Comparison of ENCODE assay signal across 19 cellular contexts in genomic region chr15:52636459-52636858, GRCh38. TPM values are rescaled to one million over a fixed set of nuclear protein-coding genes. Genes with fewer than 3 reads are reported as not detected.
DNase-seq lines count a peak whose midpoint lies in the region; ATAC-seq and TF ChIP-seq lines count a peak whose summit lies in the region.
"Had no signal": no experiment of that assay in that cellular context is flagged by ENCODE, and none has a peak within 500 bp of the region (broad histone marks: within the 10 kb centered on the region; RNA-seq: fewer than 3 reads in every experiment).

No MANE protein-coding gene starts in this region.

- H3K36me3 ChIP-seq in IMR-90 (ENCODE audit: control insufficient read depth, insufficient read depth, low read length) (peaks cover 5% of the 10 kb centered on the region; the same call in 1 of the 2 replicates), mesenchymal stem cell (ENCODE audit: control insufficient read depth in 1 of 2, insufficient read depth in 2 of 2, low read depth in 1 of 2, low read length in 2 of 2) (peaks cover 0 to 83% of the 10 kb centered on the region in 2 experiments)

- H2AFZ ChIP-seq in IMR-90 (replicated peaks; ENCODE audit: low read length, poor library complexity), result no peak overlapping the region
- H2AFZ ChIP-seq in mesenchymal stem cell (ENCODE audit: low read depth, low read length), result no peak overlapping the region
- H2AFZ ChIP-seq: GM23338 had no signal

- dilution Hi-C loops in IMR-90 (cut with HindIII; ENCODE audit: low sequenced_read_pairs, unreplicated experiment), result no loop called here

- TF ChIP-seq RAD21 in IMR-90 (IDR thresholded peaks at IDR 0.05; ENCODE audit: low read length), result no peak

- H3K27me3 ChIP-seq in IMR-90 (ENCODE audit: control insufficient read depth, insufficient read depth, low read length), result no peaks in the 10 kb centered on the region
- H3K27me3 ChIP-seq in mesenchymal stem cell (ENCODE audit: control insufficient read depth in 1 of 2, insufficient read depth in 1 of 2, low read length in 2 of 2), result no peaks in the 10 kb centered on the region

- no peaks in the 10 kb centered on the region for H3K27me3 Mint-ChIP-seq in activated CD4-positive, alpha-beta T cell treated with anti-CD3 and anti-CD28 coated beads for 36 hours
- H3K27me3 Mint-ChIP-seq in activated CD4-positive, alpha-beta T cell treated with anti-CD3 and anti-CD28 coated beads, Interleukin-2, amount 10 ng/mL, durations not matched to agents 24 days and 14 days, result no peaks in the 10 kb centered on the region
- no peaks in the 10 kb centered on the region for H3K27me3 Mint-ChIP-seq in activated CD8-positive, alpha-beta memory T cell treated with anti-CD3 and anti-CD28 coated beads, Interleukin-2, amount 10 ng/mL, durations not matched to agents 7 days and 5 days
- H3K27me3 Mint-ChIP-seq: B cell; CD4-positive, alpha-beta T cell had no signal

- peaks cover 9% of the 10 kb centered on the region for H3K4me1 Mint-ChIP-seq in activated CD4-positive, alpha-beta T cell treated with anti-CD3 and anti-CD28 coated beads for 36 hours
- H3K4me1 Mint-ChIP-seq in activated CD4-positive, alpha-beta T cell treated with anti-CD3 and anti-CD28 coated beads, Interleukin-2, amount 10 ng/mL, durations not matched to agents 24 days and 14 days, result peaks cover 3% of the 10 kb centered on the region
- peaks cover 7% of the 10 kb centered on the region for H3K4me1 Mint-ChIP-seq in activated CD8-positive, alpha-beta memory T cell treated with anti-CD3 and anti-CD28 coated beads, Interleukin-2, amount 10 ng/mL, durations not matched to agents 7 days and 5 days
- H3K4me1 Mint-ChIP-seq: GM23338 had no signal

- peak overlapping the region; percentile 61; the same call in 1 of the 2 replicates for H3K18ac ChIP-seq in IMR-90 (ENCODE audit: low read depth, low read length)
- no peak overlapping the region for H3K18ac ChIP-seq in mesenchymal stem cell (ENCODE audit: low read depth in 1 of 2, low read length in 2 of 2)

- DNase-seq in activated CD4-positive, alpha-beta T cell treated with anti-CD3 and anti-CD28 coated beads for 36 hours, result no peak
- no peak for DNase-seq in activated CD4-positive, alpha-beta T cell treated with anti-CD3 and anti-CD28 coated beads, Interleukin-2, amount 10 ng/mL, durations not matched to agents 24 days and 14 days
- DNase-seq in IMR-90 (peak; percentile 68), astrocyte of the hippocampus (ENCODE audit: low read depth, low spot score) (peak; percentile 47), mesenchymal stem cell (peak; percentile 3), iPS-NIHi7 (ENCODE audit: extremely low spot score) (no peak), NCI-H226 (no peak)
- no peak for DNase-seq in activated CD8-positive, alpha-beta memory T cell treated with anti-CD3 and anti-CD28 coated beads, Interleukin-2, amount 10 ng/mL, durations not matched to agents 7 days and 5 days
- DNase-seq: C1 segment of cervical spinal cord; Calu3; CD4-positive, alpha-beta T cell; DMS 273 treated with DMSO at 0.1 percent for 48 hours; DMS79; GDM1; H7 had no signal

- intact Hi-C loops in activated CD4-positive, alpha-beta T cell treated with anti-CD3 and anti-CD28 coated beads for 36 hours (cut with DNase I, micrococcal nuclease), result no loop called here
- intact Hi-C loops in activated CD4-positive, alpha-beta T cell treated with anti-CD3 and anti-CD28 coated beads, Interleukin-2, amount 10 ng/mL, durations not matched to agents 24 days and 14 days (cut with micrococcal nuclease), result no loop called here
- intact Hi-C loops in IMR-90 (cut with micrococcal nuclease), result no loop called here

- no peaks in the 10 kb centered on the region for H3K9me3 ChIP-seq in IMR-90 (ENCODE audit: control insufficient read depth, insufficient read depth, low read length)
- H3K9me3 ChIP-seq in mesenchymal stem cell (ENCODE audit: control insufficient read depth, low read length), result no peaks in the 10 kb centered on the region

- H3K9ac ChIP-seq in IMR-90 (ENCODE audit: low read depth, low read length) (no peak overlapping the region), mesenchymal stem cell (ENCODE audit: low read length) (no peak overlapping the region)

- no peak overlapping the region for H2BK120ac ChIP-seq in IMR-90 (ENCODE audit: low read depth, low read length)
- H2BK120ac ChIP-seq in mesenchymal stem cell (ENCODE audit: low read depth, low read length), result no peak overlapping the region

- no peak overlapping the region for H4K91ac ChIP-seq in IMR-90 (ENCODE audit: insufficient read depth, low read depth, low read length)
- no peak overlapping the region for H4K91ac ChIP-seq in mesenchymal stem cell (ENCODE audit: low read length)

- no peaks in the 10 kb centered on the region for H3K9me3 Mint-ChIP-seq in activated CD4-positive, alpha-beta T cell treated with anti-CD3 and anti-CD28 coated beads for 36 hours (ENCODE audit: low read depth)
- H3K9me3 Mint-ChIP-seq in activated CD4-positive, alpha-beta T cell treated with anti-CD3 and anti-CD28 coated beads, Interleukin-2, amount 10 ng/mL, durations not matched to agents 24 days and 14 days, result no peaks in the 10 kb centered on the region
- no peaks in the 10 kb centered on the region for H3K9me3 Mint-ChIP-seq in activated CD8-positive, alpha-beta memory T cell treated with anti-CD3 and anti-CD28 coated beads, Interleukin-2, amount 10 ng/mL, durations not matched to agents 7 days and 5 days (ENCODE audit: low read depth)
- H3K9me3 Mint-ChIP-seq: CD4-positive, alpha-beta T cell; GM23338 had no signal

- H2AK5ac ChIP-seq in IMR-90 (ENCODE audit: low read depth, low read length), result no peak overlapping the region
- H2AK5ac ChIP-seq in mesenchymal stem cell (ENCODE audit: low read length, severe bottlenecking), result no peak overlapping the region

- POLR2A ChIA-PET in activated CD4-positive, alpha-beta T cell treated with anti-CD3 and anti-CD28 coated beads for 36 hours (lab: Charles Lee), result no interaction called here
- POLR2A ChIA-PET in IMR-90 (lab: Charles Lee; ENCODE audit: unreplicated experiment), result interaction anchor here (0.5 kb wide), 1 partner anchor 396 kb away, joined by 4 read pairs; no protein-coding TSS in a partner anchor

- H3K4me3 ChIP-seq in IMR-90 (ENCODE audit: insufficient read depth, low read depth, low read length), result no peak overlapping the region
- H3K4me3 ChIP-seq in mesenchymal stem cell (ENCODE audit: insufficient read depth in 1 of 2, low read depth in 1 of 2, low read length in 2 of 2), result no peak overlapping the region
- H3K4me3 ChIP-seq: GM23338 had no signal

- peak overlapping the region; percentile 36; the same call in 1 of the 2 replicates for H3K4ac ChIP-seq in IMR-90 (ENCODE audit: low read depth, low read length)
- H3K4ac ChIP-seq in mesenchymal stem cell (ENCODE audit: low read depth in 1 of 2, low read length in 2 of 2), result no peak overlapping the region

- H2BK5ac ChIP-seq in IMR-90 (ENCODE audit: low read depth, low read length, poor library complexity, severe bottlenecking) (no peak overlapping the region), mesenchymal stem cell (ENCODE audit: low read depth, low read length, poor library complexity, severe bottlenecking) (no peak overlapping the region)

- in situ Hi-C loops in IMR-90 (cut with MboI; ENCODE audit: low sequenced_read_pairs), result no loop called here

- no peak overlapping the region for H4K5ac ChIP-seq in IMR-90 (ENCODE audit: low read depth, low read length)

- CTCF ChIA-PET in activated CD4-positive, alpha-beta T cell treated with anti-CD3 and anti-CD28 coated beads for 36 hours (lab: Charles Lee), result no interaction called here
- CTCF ChIA-PET in IMR-90 (lab: Yijun Ruan, JAX), result no interaction called here
- CTCF ChIA-PET in activated CD8-positive, alpha-beta memory T cell treated with anti-CD3 and anti-CD28 coated beads, Interleukin-2, amount 10 ng/mL, durations not matched to agents 7 days and 5 days (lab: Charles Lee), result interaction anchor here (1.5 kb wide), 1 partner anchor 20 kb away, joined by 3 read pairs; no protein-coding TSS in a partner anchor

- H3K4me3 Mint-ChIP-seq in activated CD4-positive, alpha-beta T cell treated with anti-CD3 and anti-CD28 coated beads for 36 hours, result no peak overlapping the region
- no peak overlapping the region for H3K4me3 Mint-ChIP-seq in activated CD4-positive, alpha-beta T cell treated with anti-CD3 and anti-CD28 coated beads, Interleukin-2, amount 10 ng/mL, durations not matched to agents 24 days and 14 days
- no peak overlapping the region for H3K4me3 Mint-ChIP-seq in activated CD8-positive, alpha-beta memory T cell treated with anti-CD3 and anti-CD28 coated beads, Interleukin-2, amount 10 ng/mL, durations not matched to agents 7 days and 5 days
- H3K4me3 Mint-ChIP-seq: B cell; CD4-positive, alpha-beta T cell; GM23338 had no signal

- no TSS peak for BruUV-seq in IMR-90 (replicated peaks; lab: Mats Ljungman, UMichigan)

- 0 out of 2 replicates have a peak overlapping the region, but pooled peaks have one; percentile 39 for H2BK20ac ChIP-seq in IMR-90 (ENCODE audit: low read depth, low read length)

- peaks cover 5% of the 10 kb centered on the region; the same call in 1 of the 2 replicates for H3K9me1 ChIP-seq in IMR-90 (ENCODE audit: insufficient read depth, low read length)

- no peak overlapping the region for H3K23ac ChIP-seq in IMR-90 (ENCODE audit: low read depth, low read length)
- no peak overlapping the region for H3K23ac ChIP-seq in mesenchymal stem cell (ENCODE audit: low read length in 2 of 2)

- peak overlapping the region; percentile 55 for H3K4me2 ChIP-seq in IMR-90 (ENCODE audit: low read depth, low read length)
- H3K4me2 ChIP-seq in mesenchymal stem cell (ENCODE audit: low read length, poor library complexity, severe bottlenecking), result no peak overlapping the region
- H3K4me2 ChIP-seq: GM23338 had no signal

- ATAC-seq in activated CD4-positive, alpha-beta T cell treated with anti-CD3 and anti-CD28 coated beads for 36 hours, result peak; percentile 12
- peak; percentile 94 for ATAC-seq in IMR-90 (ENCODE audit: low read depth)
- no peak for ATAC-seq in activated CD8-positive, alpha-beta memory T cell treated with anti-CD3 and anti-CD28 coated beads, Interleukin-2, amount 10 ng/mL, durations not matched to agents 7 days and 5 days
- ATAC-seq: GM23338, HepG2 had no signal

- H2AK9ac ChIP-seq in IMR-90 (replicated peaks; ENCODE audit: low read depth, low read length, poor library complexity), result no peak overlapping the region

- no peak overlapping the region for H4K8ac ChIP-seq in IMR-90 (ENCODE audit: low read depth in 2 of 2, low read length in 2 of 2)
- no peak overlapping the region for H4K8ac ChIP-seq in mesenchymal stem cell (ENCODE audit: low read length)

- H3K4me1 ChIP-seq in IMR-90 (ENCODE audit: control insufficient read depth, insufficient read depth, low read length), result peaks cover 5% of the 10 kb centered on the region; the same call in 1 of the 2 replicates
- H3K4me1 ChIP-seq in mesenchymal stem cell (ENCODE audit: control insufficient read depth, insufficient read depth, low read depth, low read length), result no peaks in the 10 kb centered on the region

- H3K27ac Mint-ChIP-seq in activated CD4-positive, alpha-beta T cell treated with anti-CD3 and anti-CD28 coated beads for 36 hours, result no peak overlapping the region
- H3K27ac Mint-ChIP-seq in activated CD4-positive, alpha-beta T cell treated with anti-CD3 and anti-CD28 coated beads, Interleukin-2, amount 10 ng/mL, durations not matched to agents 24 days and 14 days, result no peak overlapping the region
- no peak overlapping the region for H3K27ac Mint-ChIP-seq in activated CD8-positive, alpha-beta memory T cell treated with anti-CD3 and anti-CD28 coated beads, Interleukin-2, amount 10 ng/mL, durations not matched to agents 7 days and 5 days
- H3K27ac Mint-ChIP-seq: B cell; CD4-positive, alpha-beta T cell; GM23338 had no signal

- no CpG with 5 or more reads among the region's 2 CpGs for WGBS in IMR-90 (ENCODE audit: extremely low coverage in 2 of 2, insufficient read length in 1 of 2), 2 experiments
- 63% methylated on average over 1 of the region's 2 CpGs for WGBS in mesenchymal stem cell

- H2BK12ac ChIP-seq in mesenchymal stem cell (ENCODE audit: low read length in 2 of 2), result no peak overlapping the region

- no peak overlapping the region for H2BK15ac ChIP-seq in IMR-90 (ENCODE audit: low read depth, low read length)
- H2BK15ac ChIP-seq in mesenchymal stem cell (ENCODE audit: low read depth, poor library complexity, severe bottlenecking), result no peak overlapping the region

- no peak for TF ChIP-seq POLR2A in IMR-90 (IDR thresholded peaks at IDR 0.05; ENCODE audit: low read depth, low read length)

- 0 out of 2 replicates have a peak overlapping the region, but pooled peaks have one; percentile 13 for H3K14ac ChIP-seq in IMR-90 (replicated peaks; ENCODE audit: low read depth, low read length)
- H3K14ac ChIP-seq in mesenchymal stem cell (ENCODE audit: low read length in 2 of 2), result no peak overlapping the region

- no peak for TF ChIP-seq CTCF in IMR-90 (conservative IDR thresholded peaks at IDR 0.05; ENCODE audit: low read depth, low read length)

- H3K27ac ChIP-seq in IMR-90 (ENCODE audit: insufficient read depth, low read length), result no peak overlapping the region
- no peak overlapping the region for H3K27ac ChIP-seq in mesenchymal stem cell (ENCODE audit: low read length, poor library complexity, severe bottlenecking)
- H3K27ac ChIP-seq: 22Rv1 had no signal

- H3K79me1 ChIP-seq in IMR-90 (ENCODE audit: low read depth in 1 of 2, low read length in 2 of 2) (peaks cover 3 to 8% of the 10 kb centered on the region in 2 experiments; a peak in 3 of 4 replicates), mesenchymal stem cell (replicated peaks; ENCODE audit: low read length, poor library complexity, severe bottlenecking) (peaks cover 4% of the 10 kb centered on the region)

- H3K36me3 Mint-ChIP-seq in activated CD4-positive, alpha-beta T cell treated with anti-CD3 and anti-CD28 coated beads for 36 hours (ENCODE audit: low read depth), result peaks cover 4% of the 10 kb centered on the region
- peaks cover 20% of the 10 kb centered on the region for H3K36me3 Mint-ChIP-seq in activated CD4-positive, alpha-beta T cell treated with anti-CD3 and anti-CD28 coated beads, Interleukin-2, amount 10 ng/mL, durations not matched to agents 24 days and 14 days (ENCODE audit: low read depth)
- H3K36me3 Mint-ChIP-seq in activated CD8-positive, alpha-beta memory T cell treated with anti-CD3 and anti-CD28 coated beads, Interleukin-2, amount 10 ng/mL, durations not matched to agents 7 days and 5 days, result peaks cover 16% of the 10 kb centered on the region

- H4K20me1 ChIP-seq in IMR-90 (ENCODE audit: insufficient read depth, low read length), result no peaks in the 10 kb centered on the region

- H3K56ac ChIP-seq in IMR-90 (ENCODE audit: extremely low read depth, insufficient read depth, low read length), result no peak overlapping the region

RNA-seq across cellular contexts. Expression of gene ATOSA, which starts 42.7 kb away (rescaled TPM):
- total RNA-seq in activated CD4-positive, alpha-beta T cell treated with anti-CD3 and anti-CD28 coated beads for 36 hours, result 10 to 100 TPM; 13.4 to 13.5 TPM
- 9.3 and 13.4 TPM in 2 replicates for total RNA-seq in activated CD4-positive, alpha-beta T cell treated with anti-CD3 and anti-CD28 coated beads, Interleukin-2, amount 10 ng/mL, durations not matched to agents 24 days and 14 days
- total RNA-seq in IMR-90 (2012; rRNA removed), result 17.2 and 23.9 TPM in 2 replicates
- 9.4 and 13.2 TPM in 2 replicates for polyA plus RNA-seq in IMR-90 (2012; rRNA removed)
- 2.5 and 4.2 TPM in 2 replicates for polyA plus RNA-seq in IMR-90 (2012; cell fraction: cytosol; rRNA removed)
- polyA plus RNA-seq in IMR-90 (2012; cell fraction: nucleus; rRNA removed; ENCODE audit: low replicate concordance), result 7.6 and 66.2 TPM in 2 replicates
- polyA plus RNA-seq in mesenchymal stem cell (2013, experiment 1 of 2), result 12.8 TPM
- polyA plus RNA-seq in mesenchymal stem cell (2013, experiment 2 of 2), result 12.2 TPM
- total RNA-seq in activated CD8-positive, alpha-beta memory T cell treated with anti-CD3 and anti-CD28 coated beads, Interleukin-2, amount 10 ng/mL, durations not matched to agents 7 days and 5 days, result 10 to 100 TPM; 26.0 to 40.5 TPM

Comparison
In these comparisons a context has a peak if more than half of its experiments do, and no peak if none do; other contexts are left out.
1. DNase-seq: peak in IMR-90 (single experiment), astrocyte of the hippocampus (single experiment) and mesenchymal stem cell (single experiment); none in activated CD4-positive, alpha-beta T cell treated with anti-CD3 and anti-CD28 coated beads for 36 hours (single experiment), activated CD4-positive, alpha-beta T cell treated with anti-CD3 and anti-CD28 coated beads, Interleukin-2, amount 10 ng/mL, durations not matched to agents 24 days and 14 days (single experiment), activated CD8-positive, alpha-beta memory T cell treated with anti-CD3 and anti-CD28 coated beads, Interleukin-2, amount 10 ng/mL, durations not matched to agents 7 days and 5 days (single experiment), iPS-NIHi7 (single experiment) and NCI-H226 (single experiment).